In the genomic region with DNA sequence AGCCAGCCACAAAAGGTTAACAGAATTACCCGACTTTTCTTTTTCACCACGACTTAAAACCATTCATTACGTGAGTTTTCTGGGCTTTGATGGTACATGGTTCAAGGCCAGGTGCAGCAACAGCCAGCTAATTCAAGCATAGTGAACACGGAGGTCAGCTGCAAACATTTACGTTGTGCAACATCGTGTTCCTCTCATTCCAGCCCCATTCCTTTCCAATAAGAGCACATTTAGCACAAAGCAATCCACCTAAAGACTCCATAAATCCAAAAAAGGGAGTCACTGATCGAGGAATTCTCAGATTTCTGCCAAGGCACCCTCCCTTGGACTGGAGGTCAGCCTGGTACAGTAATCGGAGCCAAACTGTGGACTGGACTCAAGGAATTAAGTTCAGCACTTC, we compare ENCODE assay signal across 9 cellular contexts. TPM values are rescaled to one million over a fixed set of nuclear protein-coding genes. Genes with fewer than 3 reads are reported as not detected.
DNase-seq lines count a peak whose midpoint lies in the region; ATAC-seq, FAIRE-seq and TF ChIP-seq lines count a peak whose summit lies in the region.
"Had no signal": no experiment of that assay in that cellular context is flagged by ENCODE, and none has a peak within 500 bp of the region (broad histone marks: within the 10 kb centered on the region; RNA-seq: fewer than 3 reads in every experiment).

No MANE protein-coding gene starts in this region.

- H3K4me3 ChIP-seq in astrocyte (ENCODE audit: insufficient read depth, low read depth, low read length): peak overlapping the region; percentile 5
- no peak overlapping the region for H3K4me3 ChIP-seq in transverse colon

- H3K36me3 ChIP-seq in astrocyte (ENCODE audit: insufficient read depth, low read length) (peaks cover 10% of the 10 kb centered on the region), transverse colon (no peaks in the 10 kb centered on the region)

- peak; percentile 89 for FAIRE-seq in astrocyte (lab: Jason Lieb, UNC)
- FAIRE-seq: keratinocyte had no signal

- ATAC-seq in effector memory CD8-positive, alpha-beta T cell (replicated peaks): no peak

- 20 to 34% methylated on average over 4 to 8 of the region's 8 CpGs for WGBS in transverse colon (ENCODE audit: low coverage in 1 of 2), 2 donors

- TF ChIP-seq EP300 in transverse colon (IDR thresholded peaks at IDR 0.05; ENCODE audit: low read depth): no peak

- H3K4me1 Mint-ChIP-seq in activated CD4-positive, alpha-beta T cell treated with anti-CD3 and anti-CD28 coated beads, Interleukin-2, amount 10 ng/mL, durations not matched to agents 7 days and 5 days: peaks cover 39% of the 10 kb centered on the region
- H3K4me1 Mint-ChIP-seq in astrocyte (ENCODE audit: low read depth, unreplicated experiment): peaks cover 63% of the 10 kb centered on the region
- no peaks in the 10 kb centered on the region for H3K4me1 Mint-ChIP-seq in effector memory CD8-positive, alpha-beta T cell (ENCODE audit: low read depth in 2 of 2)

- in situ Hi-C loops in transverse colon (cut with MboI; ENCODE audit: low pct_ligation_motif_present in 1 of 4, low pct_unique_long_range_greater_than_20kb in 1 of 4, low sequenced_read_pairs in 3 of 4): no loop called here

- H3K4me1 ChIP-seq in astrocyte (ENCODE audit: insufficient read depth, low read length): peaks cover 77% of the 10 kb centered on the region
- H3K4me1 ChIP-seq in transverse colon: peaks cover 27 to 33% (median 28%) of the 10 kb centered on the region in 4 donors

- H3K27me3 ChIP-seq in astrocyte (ENCODE audit: insufficient read depth, low read length) (no peaks in the 10 kb centered on the region), transverse colon (no peaks in the 10 kb centered on the region)

- no peak for TF ChIP-seq CTCF in astrocyte (IDR thresholded peaks at IDR 0.05; ENCODE audit: insufficient read depth, low read depth, low read length)
- TF ChIP-seq CTCF in transverse colon (IDR thresholded peaks at IDR 0.05): no peak

- no peaks in the 10 kb centered on the region for H3K9me3 Mint-ChIP-seq in activated CD4-positive, alpha-beta T cell treated with anti-CD3 and anti-CD28 coated beads, Interleukin-2, amount 10 ng/mL, durations not matched to agents 7 days and 5 days
- H3K9me3 Mint-ChIP-seq in astrocyte (ENCODE audit: unreplicated experiment): no peaks in the 10 kb centered on the region
- no peaks in the 10 kb centered on the region for H3K9me3 Mint-ChIP-seq in effector memory CD8-positive, alpha-beta T cell

- intact Hi-C loops in transverse colon (cut with DNase I; ENCODE audit: low total_unique reads): no loop called here

- CTCF ChIA-PET in activated CD4-positive, alpha-beta T cell treated with anti-CD3 and anti-CD28 coated beads, Interleukin-2, amount 10 ng/mL, durations not matched to agents 7 days and 5 days (lab: Charles Lee): interaction anchor here (0.9 to 1.6 kb wide), 2 partner anchors 16 to 23 kb away, joined by 3 read pairs; no protein-coding TSS in a partner anchor

- POLR2A ChIA-PET in activated CD4-positive, alpha-beta T cell treated with anti-CD3 and anti-CD28 coated beads, Interleukin-2, amount 10 ng/mL, durations not matched to agents 7 days and 5 days (lab: Charles Lee): interaction anchor here (0.6 kb wide), 1 partner anchor 9 kb away, joined by 3 read pairs; no protein-coding TSS in a partner anchor

- peak overlapping the region; percentile 70 for H3K4me2 ChIP-seq in astrocyte (ENCODE audit: low read length)

- H3K9me3 ChIP-seq in astrocyte (ENCODE audit: insufficient read depth, low read depth, low read length) (no peaks in the 10 kb centered on the region), transverse colon (no peaks in the 10 kb centered on the region)

- H3K4me3 Mint-ChIP-seq in activated CD4-positive, alpha-beta T cell treated with anti-CD3 and anti-CD28 coated beads, Interleukin-2, amount 10 ng/mL, durations not matched to agents 7 days and 5 days: peak overlapping the region; percentile 61
- H3K4me3 Mint-ChIP-seq in astrocyte (ENCODE audit: unreplicated experiment): no peak overlapping the region
- no peak overlapping the region for H3K4me3 Mint-ChIP-seq in effector memory CD8-positive, alpha-beta T cell

- no peak for DNase-seq in activated CD4-positive, alpha-beta T cell treated with anti-CD3 and anti-CD28 coated beads, Interleukin-2, amount 10 ng/mL, durations not matched to agents 7 days and 5 days
- no peak for DNase-seq in activated CD4-positive, alpha-beta T cell treated with anti-CD3 and anti-CD28 coated beads for 4 hours
- peak; percentile 97 for DNase-seq in astrocyte (ENCODE audit: low read depth)
- peak; percentile 47 for DNase-seq in kidney tubule cell (ENCODE audit: low spot score)
- DNase-seq in transverse colon: no peak
- DNase-seq in globus pallidus (ENCODE audit: low spot score): no peak
- DNase-seq in effector memory CD8-positive, alpha-beta T cell: no peak
- no peak for DNase-seq in activated naive CD4-positive, alpha-beta T cell treated with Interleukin-2 at 50 U/mL for 16 hours

- H4K20me1 ChIP-seq in astrocyte (ENCODE audit: insufficient read depth, low read length): no peaks in the 10 kb centered on the region

- no peak for TF ChIP-seq POLR2A in transverse colon (IDR thresholded peaks at IDR 0.05)

- H3K9ac ChIP-seq in astrocyte (ENCODE audit: low read length): peak overlapping the region; percentile 66

- peak overlapping the region; percentile 74 for H3K27ac Mint-ChIP-seq in activated CD4-positive, alpha-beta T cell treated with anti-CD3 and anti-CD28 coated beads, Interleukin-2, amount 10 ng/mL, durations not matched to agents 7 days and 5 days
- peak overlapping the region; percentile 70 for H3K27ac Mint-ChIP-seq in astrocyte (ENCODE audit: unreplicated experiment)
- no peak overlapping the region for H3K27ac Mint-ChIP-seq in effector memory CD8-positive, alpha-beta T cell

- no peak overlapping the region for H2AFZ ChIP-seq in astrocyte (ENCODE audit: low read depth, low read length)

- H3K27me3 Mint-ChIP-seq in activated CD4-positive, alpha-beta T cell treated with anti-CD3 and anti-CD28 coated beads, Interleukin-2, amount 10 ng/mL, durations not matched to agents 7 days and 5 days: no peaks in the 10 kb centered on the region
- no peaks in the 10 kb centered on the region for H3K27me3 Mint-ChIP-seq in astrocyte (ENCODE audit: low read depth, unreplicated experiment)
- H3K27me3 Mint-ChIP-seq in effector memory CD8-positive, alpha-beta T cell: peaks cover 8 to 13% of the 10 kb centered on the region in 2 donors

- H3K27ac ChIP-seq in astrocyte (ENCODE audit: low read depth, low read length) (peak overlapping the region; percentile 74), transverse colon (peak overlapping the region; percentile 38 to 74 (median 66))

- H3K79me2 ChIP-seq in astrocyte (ENCODE audit: insufficient read depth, low read length): peaks cover 99% of the 10 kb centered on the region

- H3K36me3 Mint-ChIP-seq in activated CD4-positive, alpha-beta T cell treated with anti-CD3 and anti-CD28 coated beads, Interleukin-2, amount 10 ng/mL, durations not matched to agents 7 days and 5 days (ENCODE audit: low read depth): peaks cover 10% of the 10 kb centered on the region
- no peaks in the 10 kb centered on the region for H3K36me3 Mint-ChIP-seq in astrocyte (ENCODE audit: low read depth, unreplicated experiment)
- H3K36me3 Mint-ChIP-seq in effector memory CD8-positive, alpha-beta T cell (ENCODE audit: insufficient read depth): no peaks in the 10 kb centered on the region

RNA-seq across cellular contexts. Expression of a gene that starts 14.4 kb away (rescaled TPM):
- total RNA-seq in activated CD4-positive, alpha-beta T cell treated with anti-CD3 and anti-CD28 coated beads, Interleukin-2, amount 10 ng/mL, durations not matched to agents 7 days and 5 days: 10 to 100 TPM; 22.8 to 27.3 TPM
- total RNA-seq in astrocyte (185 and 188 TPM in 2 replicates), transverse colon (10 to 100 TPM in 2 of 4 donors, 1 to 10 TPM in 2; 6.0 to 42.0 (median 10.2) TPM)

Comparison
In these comparisons a context has a peak if more than half of its experiments do, and no peak if none do; other contexts are left out.
1. DNase-seq: peak in astrocyte (single experiment) and kidney tubule cell (single experiment); none in activated CD4-positive, alpha-beta T cell treated with anti-CD3 and anti-CD28 coated beads, Interleukin-2, amount 10 ng/mL, durations not matched to agents 7 days and 5 days (single experiment), activated CD4-positive, alpha-beta T cell treated with anti-CD3 and anti-CD28 coated beads for 4 hours (0 of 2), transverse colon (single experiment), globus pallidus (single experiment), effector memory CD8-positive, alpha-beta T cell (0 of 3) and activated naive CD4-positive, alpha-beta T cell treated with Interleukin-2 at 50 U/mL for 16 hours (single experiment).
2. H3K27ac Mint-ChIP-seq: peak in activated CD4-positive, alpha-beta T cell treated with anti-CD3 and anti-CD28 coated beads, Interleukin-2, amount 10 ng/mL, durations not matched to agents 7 days and 5 days (single experiment) and astrocyte (single experiment); none in effector memory CD8-positive, alpha-beta T cell (0 of 2).